Comparison of ENCODE assay signal across 9 cellular contexts in the genomic region with DNA sequence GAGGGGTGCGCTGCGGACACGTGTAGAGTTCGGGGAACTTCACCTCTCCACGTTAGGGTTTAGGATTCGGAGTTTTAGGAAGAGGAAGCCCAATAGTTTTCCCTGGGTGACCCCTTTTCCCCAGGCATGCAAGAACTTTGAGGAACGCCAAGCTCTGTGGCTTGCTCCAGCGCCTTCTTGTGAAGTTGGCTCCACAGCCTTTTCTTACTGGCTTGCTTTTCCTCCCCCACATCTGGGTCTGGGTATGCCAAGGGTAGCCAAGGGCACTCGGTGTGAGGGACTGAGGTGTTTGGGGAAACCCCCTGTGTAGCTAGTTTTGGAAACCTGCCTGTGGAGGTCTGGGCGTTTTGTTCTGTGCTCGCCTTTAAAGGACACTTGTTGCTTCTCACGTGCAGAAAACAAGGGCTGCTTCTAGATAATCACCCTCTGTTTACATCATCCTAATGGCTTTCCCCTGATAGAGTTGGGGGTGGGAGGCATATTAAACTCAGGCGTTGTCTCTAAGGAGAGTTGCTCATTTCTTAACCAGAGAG. TPM values are rescaled to one million over a fixed set of nuclear protein-coding genes. Genes with fewer than 3 reads are reported as not detected.
DNase-seq lines count a peak whose midpoint lies in the region; ATAC-seq, FAIRE-seq and TF ChIP-seq lines count a peak whose summit lies in the region.
"Had no signal": no experiment of that assay in that cellular context is flagged by ENCODE, and none has a peak within 500 bp of the region (broad histone marks: within the 10 kb centered on the region; RNA-seq: fewer than 3 reads in every experiment).

No MANE protein-coding gene starts in this region.

- H3K9ac ChIP-seq in endothelial cell of umbilical vein (replicated peaks; ENCODE audit: extremely low read depth, insufficient read depth, low read length): no peak overlapping the region

- H3K27me3 ChIP-seq in endothelial cell of umbilical vein (ENCODE audit: control insufficient read depth in 2 of 2, insufficient read depth in 2 of 2, low read length in 2 of 2) (peaks cover 23 to 26% of the 10 kb centered on the region in 2 experiments), lung (ENCODE audit: control insufficient read depth, insufficient read depth) (no peaks in the 10 kb centered on the region), thyroid gland (no peaks in the 10 kb centered on the region)

- peaks cover 20% of the 10 kb centered on the region for H3K27me3 Mint-ChIP-seq in T-helper 2 cell treated with Interferon-gamma antibody and Interleukin-4, amounts not matched to agents 5 μg/mL and 100 μg/mL, for 36 hours (ENCODE audit: low read depth)

- POLR2A ChIA-PET in endothelial cell of umbilical vein (lab: Charles Lee): no interaction called here

- ATAC-seq in lung (ENCODE audit: insufficient read depth, low FRiP score): peak; percentile 6

- DNase-seq in M059J (ENCODE audit: low read depth): peak; percentile 7
- no peak for DNase-seq in endothelial cell of umbilical vein (ENCODE audit: low read depth, low spot score)
- DNase-seq in lung (ENCODE audit: low spot score): no peak
- peak; percentile 40 to 54 for DNase-seq in thyroid gland
- no peak for DNase-seq in NCI-H1092 (lab: John Stamatoyannopoulos, UW)
- no peak for DNase-seq in T-helper 9 cell
- no peak for DNase-seq in T-helper 2 cell treated with Interferon-gamma antibody and Interleukin-4, amounts not matched to agents 5 μg/mL and 100 μg/mL, for 36 hours (ENCODE audit: low spot score)
- DNase-seq in HPDE6-E6E7 (ENCODE audit: extremely low spot score): no peak

- no peaks in the 10 kb centered on the region for H4K20me1 ChIP-seq in endothelial cell of umbilical vein (replicated peaks; ENCODE audit: control insufficient read depth, extremely low read depth, insufficient read depth, low read length)

- H2AFZ ChIP-seq in endothelial cell of umbilical vein (ENCODE audit: low read depth, low read length): no peak overlapping the region

- no peak for TF ChIP-seq POLR2A in endothelial cell of umbilical vein (IDR thresholded peaks at IDR 0.05; ENCODE audit: low read depth, low read length)
- no peak for TF ChIP-seq POLR2A in thyroid gland (IDR thresholded peaks at IDR 0.05)

- BruUV-seq in endothelial cell of umbilical vein (replicated peaks; lab: Mats Ljungman, UMichigan): no TSS peak

- H3K79me2 ChIP-seq in endothelial cell of umbilical vein (ENCODE audit: control insufficient read depth, insufficient read depth, low read length): no peaks in the 10 kb centered on the region

- no peaks in the 10 kb centered on the region for H3K9me1 ChIP-seq in endothelial cell of umbilical vein (replicated peaks; ENCODE audit: control insufficient read depth, extremely low read depth, insufficient read depth, low read length)

- CTCF ChIA-PET in endothelial cell of umbilical vein (lab: Charles Lee): no interaction called here

- dilution Hi-C loops in endothelial cell of umbilical vein (cut with MboI; ENCODE audit: extremely low pct_ligation_motif_present, low sequenced_read_pairs): no loop called here

- no peak for FAIRE-seq in endothelial cell of umbilical vein (lab: Jason Lieb, UNC)

- WGBS in lung, 2 donors: 6 to 7% methylated on average over 13 of the region's 13 CpGs
- WGBS in thyroid gland, 2 donors: 8 to 9% methylated on average over 9 to 13 of the region's 13 CpGs

- intact Hi-C loops in endothelial cell of umbilical vein (cut with micrococcal nuclease): no loop called here
- intact Hi-C loops in thyroid gland (cut with DNase I): no loop called here

- no peaks in the 10 kb centered on the region for H3K36me3 Mint-ChIP-seq in T-helper 2 cell treated with Interferon-gamma antibody and Interleukin-4, amounts not matched to agents 5 μg/mL and 100 μg/mL, for 36 hours (ENCODE audit: low read depth)

- H3K27ac ChIP-seq in endothelial cell of umbilical vein (ENCODE audit: insufficient read depth, low read depth, low read length) (no peak overlapping the region), lung (ENCODE audit: low read depth in 1 of 2, low read length in 1 of 2) (peak overlapping the region; percentile 89 to 94), thyroid gland (peak overlapping the region in 2 of 3 donors; percentile 38 to 50)

- H3K4me3 ChIP-seq in endothelial cell of umbilical vein (replicated peaks in 1 of 3; ENCODE audit: insufficient read depth in 1 of 3, low read depth in 1 of 3, low read length in 3 of 3) (peak overlapping the region in 1 of 3 experiments; percentile 23), lung (peak overlapping the region; percentile 55), thyroid gland (replicated peaks in 1 of 3) (peak overlapping the region; percentile 17 to 38 (median 37))

- H3K27ac Mint-ChIP-seq in T-helper 2 cell treated with Interferon-gamma antibody and Interleukin-4, amounts not matched to agents 5 μg/mL and 100 μg/mL, for 36 hours: no peak overlapping the region

- H3K4me2 ChIP-seq in endothelial cell of umbilical vein (ENCODE audit: insufficient read depth, low read length): peak overlapping the region; percentile 16

- H3K9me3 Mint-ChIP-seq in T-helper 2 cell treated with Interferon-gamma antibody and Interleukin-4, amounts not matched to agents 5 μg/mL and 100 μg/mL, for 36 hours: no peaks in the 10 kb centered on the region
- H3K9me3 Mint-ChIP-seq: central memory CD8-positive, alpha-beta T cell had no signal

- H3K9me3 ChIP-seq in endothelial cell of umbilical vein (replicated peaks; ENCODE audit: control insufficient read depth, insufficient read depth, low read length) (no peaks in the 10 kb centered on the region), lung (ENCODE audit: control insufficient read depth in 2 of 2, insufficient read depth in 1 of 2, low read length in 1 of 2) (peaks cover 0 to 5% of the 10 kb centered on the region in 2 donors), thyroid gland (no peaks in the 10 kb centered on the region)

- no peaks in the 10 kb centered on the region for H3K4me1 Mint-ChIP-seq in T-helper 2 cell treated with Interferon-gamma antibody and Interleukin-4, amounts not matched to agents 5 μg/mL and 100 μg/mL, for 36 hours (ENCODE audit: low read depth)
- H3K4me1 Mint-ChIP-seq: central memory CD8-positive, alpha-beta T cell had no signal

- H3K4me1 ChIP-seq in endothelial cell of umbilical vein (ENCODE audit: control insufficient read depth, extremely low read depth, insufficient read depth, low read length) (no peaks in the 10 kb centered on the region), lung (ENCODE audit: control insufficient read depth in 2 of 2, insufficient read depth in 2 of 2, low read length in 2 of 2) (peaks cover 2 to 8% of the 10 kb centered on the region in 2 donors), thyroid gland (peaks cover 0 to 3% of the 10 kb centered on the region in 2 donors)

- H3K4me3 Mint-ChIP-seq in T-helper 2 cell treated with Interferon-gamma antibody and Interleukin-4, amounts not matched to agents 5 μg/mL and 100 μg/mL, for 36 hours: no peak overlapping the region
- H3K4me3 Mint-ChIP-seq: central memory CD8-positive, alpha-beta T cell had no signal

- no peak for TF ChIP-seq CTCF in endothelial cell of umbilical vein (IDR thresholded peaks at IDR 0.05; ENCODE audit: extremely low read depth in 1 of 2, insufficient read depth in 1 of 2, low read depth in 1 of 2, low read length in 2 of 2)
- TF ChIP-seq CTCF in lung (IDR thresholded peaks at IDR 0.05; ENCODE audit: control extremely low read depth, extremely low read depth): no peak
- no peak for TF ChIP-seq CTCF in thyroid gland (IDR thresholded peaks at IDR 0.05)

- H3K36me3 ChIP-seq in endothelial cell of umbilical vein (ENCODE audit: control insufficient read depth in 2 of 2, extremely low read depth in 1 of 2, insufficient read depth in 2 of 2, low read length in 2 of 2) (no peaks in the 10 kb centered on the region), lung (ENCODE audit: control insufficient read depth in 2 of 2, insufficient read depth in 2 of 2, low read length in 2 of 2) (no peaks in the 10 kb centered on the region), thyroid gland (no peaks in the 10 kb centered on the region)

TF ChIP-seq in endothelial cell of umbilical vein, 7 proteins besides CTCF, POLR2A, EP300 and RAD21:
- TF ChIP-seq EZH2 (IDR thresholded peaks at IDR 0.05; ENCODE audit: borderline replicate concordance, low read depth, low read length, severe bottlenecking) (peak; percentile 7), GATA2 (IDR thresholded peaks at IDR 0.05; ENCODE audit: insufficient read depth, insufficient read length, low read depth, low read length) (no peak)
TF ChIP-seq in endothelial cell of umbilical vein: peak in this region for 1.

RNA-seq across cellular contexts. Expression of gene EDNRA, which starts 0.7 kb away (rescaled TPM):
- 4.3 and 6.5 TPM in 2 replicates for total RNA-seq in M059J (2014; rRNA removed; shearing (Covaris generic))
- total RNA-seq in endothelial cell of umbilical vein (not detected in 2 replicates), lung (10 to 100 TPM; 18.2 to 99.7 TPM), thyroid gland (1 to 10 TPM; 5.9 to 7.7 (median 6.8) TPM)
- polyA plus RNA-seq in endothelial cell of umbilical vein (0.01 TPM in 1 of 2 replicates, not detected in the other), lung (1 to 10 TPM; 3.7 to 4.0 TPM)
- polyA plus RNA-seq in endothelial cell of umbilical vein (2011; cell fraction: cytosol; rRNA removed): not detected in 2 replicates
- not detected in 2 replicates for polyA plus RNA-seq in endothelial cell of umbilical vein (2011; cell fraction: nucleus; rRNA removed)
- polyA plus RNA-seq in endothelial cell of umbilical vein (2012): not detected in 2 replicates
- not detected in 2 replicates for polyA minus RNA-seq in endothelial cell of umbilical vein
- 0.72 TPM for polyA minus RNA-seq in endothelial cell of umbilical vein (2011; cell fraction: cytosol; rRNA and poly(A)+ RNA removed)
- not detected in 2 replicates for polyA minus RNA-seq in endothelial cell of umbilical vein (2011; cell fraction: nucleus; rRNA and poly(A)+ RNA removed)

Comparison
In these comparisons a context has a peak if more than half of its experiments do, and no peak if none do; other contexts are left out.
1. DNase-seq: peak in M059J (single experiment) and thyroid gland (2 of 2); none in endothelial cell of umbilical vein (single experiment), lung (single experiment), NCI-H1092 (single experiment), T-helper 9 cell (single experiment), T-helper 2 cell treated with Interferon-gamma antibody and Interleukin-4, amounts not matched to agents 5 μg/mL and 100 μg/mL, for 36 hours (single experiment) and HPDE6-E6E7 (single experiment).